In the genomic region with DNA sequence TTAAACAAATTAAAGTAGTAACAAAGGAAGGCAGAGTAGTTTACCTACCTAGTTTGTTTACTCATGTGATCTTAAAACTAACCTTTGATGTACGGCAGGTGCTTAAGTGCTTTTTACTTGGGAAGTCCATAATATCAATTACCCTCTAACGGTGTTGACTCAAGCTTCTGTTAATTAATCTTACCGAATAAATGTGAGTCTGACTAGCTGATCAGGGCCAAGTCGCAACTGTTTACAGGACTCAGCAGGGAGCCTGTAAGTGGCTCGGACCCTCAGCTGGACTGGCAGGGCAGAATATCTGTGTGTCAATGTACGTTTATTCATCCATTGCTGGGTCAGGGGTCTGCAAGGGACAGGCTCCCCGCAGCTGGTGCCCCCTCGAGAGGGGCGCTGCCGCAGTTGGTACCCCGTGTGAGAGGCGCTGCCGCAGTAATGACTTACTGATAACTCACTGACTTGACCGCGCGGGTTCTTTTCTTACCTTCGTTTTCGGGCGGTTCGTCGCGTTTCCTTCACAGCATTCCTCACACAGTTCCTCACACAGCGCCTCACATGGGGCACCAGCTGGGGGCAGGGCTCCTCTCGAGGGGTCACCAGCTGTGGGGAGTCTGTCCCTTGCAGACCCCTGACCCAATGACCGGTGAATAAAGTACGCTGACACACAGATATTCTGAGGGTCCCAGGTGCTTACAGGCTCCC, we compare ENCODE assay signal across 8 cellular contexts. TPM values are rescaled to one million over a fixed set of nuclear protein-coding genes. Genes with fewer than 3 reads are reported as not detected.
DNase-seq lines count a peak whose midpoint lies in the region; ATAC-seq and TF ChIP-seq lines count a peak whose summit lies in the region.

No MANE protein-coding gene starts in this region.

- CTCF ChIA-PET in AG04450 (lab: Charles Lee) = interaction anchor here (0.7 to 2.5 kb wide), 10 partner anchors 12 to 284 kb away, joined by 3 to 23 read pairs (median 4); a partner anchor contains a TSS
- CTCF ChIA-PET in activated CD8-positive, alpha-beta T cell treated with anti-CD3 and anti-CD28 coated beads for 36 hours (lab: Charles Lee) = interaction anchor here (0.7 to 7.6 kb wide), 4 partner anchors 11 to 163 kb away, joined by 3 to 71 read pairs (median 5); a partner anchor contains a TSS

- intact Hi-C loops in activated CD8-positive, alpha-beta T cell treated with anti-CD3 and anti-CD28 coated beads for 36 hours (cut with micrococcal nuclease) = no loop called here

- H3K36me3 Mint-ChIP-seq in activated CD8-positive, alpha-beta T cell treated with anti-CD3 and anti-CD28 coated beads for 36 hours (ENCODE audit: low read depth) = no peaks in the 10 kb centered on the region
- no peaks in the 10 kb centered on the region for H3K36me3 Mint-ChIP-seq in neural progenitor cell

- no peak overlapping the region for H3K9ac ChIP-seq in neural progenitor cell

- peaks cover 9% of the 10 kb centered on the region for H3K4me1 Mint-ChIP-seq in activated CD8-positive, alpha-beta T cell treated with anti-CD3 and anti-CD28 coated beads for 36 hours (ENCODE audit: low read depth)
- H3K4me1 Mint-ChIP-seq in neural progenitor cell = peaks cover 19% of the 10 kb centered on the region

- ATAC-seq in GM19397 (IDR thresholded peaks at IDR 0.05; ENCODE audit: unreplicated experiment) = peak; percentile 54
- peak; percentile 78 for ATAC-seq in activated CD8-positive, alpha-beta T cell treated with anti-CD3 and anti-CD28 coated beads for 36 hours

- H2AFZ ChIP-seq in neural progenitor cell (replicated peaks) = peak overlapping the region; percentile 91

- peak overlapping the region; percentile 98 for H3K4me2 ChIP-seq in neural progenitor cell

- peak overlapping the region; percentile 87 for H3K4me3 ChIP-seq in AG04450 (ENCODE audit: low read depth, low read length)
- peak overlapping the region; percentile 65 for H3K4me3 ChIP-seq in neural progenitor cell

- H3K4me1 ChIP-seq in neural progenitor cell = no peaks in the 10 kb centered on the region

- H3K27me3 ChIP-seq in AG04450 (ENCODE audit: control insufficient read depth, insufficient read depth, low read length) = no peaks in the 10 kb centered on the region
- no peaks in the 10 kb centered on the region for H3K27me3 ChIP-seq in neural progenitor cell

- TF ChIP-seq CTCF in AG04450 (IDR thresholded peaks at IDR 0.05; ENCODE audit: low read depth, low read length) (no peak), neural progenitor cell (IDR thresholded peaks at IDR 0.05) (no peak)
- no peak for TF ChIP-seq CTCF in activated CD8-positive, alpha-beta T cell treated with anti-CD3 and anti-CD28 coated beads for 36 hours (IDR thresholded peaks at IDR 0.05)

- H3F3A ChIP-seq in neural progenitor cell (ENCODE audit: low read depth) = peaks cover 4% of the 10 kb centered on the region

- no peaks in the 10 kb centered on the region for H4K20me1 ChIP-seq in neural progenitor cell (ENCODE audit: low read depth)

- POLR2A ChIA-PET in AG04450 (lab: Yijun Ruan, JAX) = interaction anchor here (0.6 kb wide), 1 partner anchor 477 kb away, joined by 3 read pairs; no protein-coding TSS in a partner anchor
- POLR2A ChIA-PET in activated CD8-positive, alpha-beta T cell treated with anti-CD3 and anti-CD28 coated beads for 36 hours (lab: Charles Lee) = no interaction called here

- no peak overlapping the region for H3K27ac Mint-ChIP-seq in activated CD8-positive, alpha-beta T cell treated with anti-CD3 and anti-CD28 coated beads for 36 hours
- no peak overlapping the region for H3K27ac Mint-ChIP-seq in neural progenitor cell

- H3K9me3 ChIP-seq in AG04450 (ENCODE audit: control insufficient read depth, insufficient read depth, low read length) (no peaks in the 10 kb centered on the region), neural progenitor cell (ENCODE audit: low read depth) (no peaks in the 10 kb centered on the region)

- peak overlapping the region; percentile 74 for H3K4me3 Mint-ChIP-seq in activated CD8-positive, alpha-beta T cell treated with anti-CD3 and anti-CD28 coated beads for 36 hours
- peak overlapping the region; percentile 89 for H3K4me3 Mint-ChIP-seq in neural progenitor cell

- H3K79me2 ChIP-seq in neural progenitor cell (ENCODE audit: low read depth) = no peaks in the 10 kb centered on the region

- H3K36me3 ChIP-seq in neural progenitor cell = no peaks in the 10 kb centered on the region

- peaks cover 45% of the 10 kb centered on the region for H3K27me3 Mint-ChIP-seq in activated CD8-positive, alpha-beta T cell treated with anti-CD3 and anti-CD28 coated beads for 36 hours
- H3K27me3 Mint-ChIP-seq in neural progenitor cell (ENCODE audit: insufficient read depth, low read depth) = peaks cover 4% of the 10 kb centered on the region

- DNase-seq in AG04450 (ENCODE audit: low read depth, low spot score) = no peak
- DNase-seq in NCI-H1092 (lab: John Stamatoyannopoulos, UW) = peak; percentile 25
- DNase-seq in activated CD8-positive, alpha-beta T cell treated with anti-CD3 and anti-CD28 coated beads for 36 hours = peak; percentile 42
- peak; percentile 14 for DNase-seq in fibroblast of peridontal ligament (ENCODE audit: extremely low read depth)
- peak; percentile 51 for DNase-seq in neural progenitor cell (ENCODE audit: low spot score)
- no peak for DNase-seq in HuH-7.5 (ENCODE audit: low spot score)
- DNase-seq in mesenteric fat pad (ENCODE audit: low spot score) = no peak

- H3K27ac ChIP-seq in AG04450 (ENCODE audit: low read depth, low read length) (no peak overlapping the region), neural progenitor cell (no peak overlapping the region)

- H3K9me3 Mint-ChIP-seq in activated CD8-positive, alpha-beta T cell treated with anti-CD3 and anti-CD28 coated beads for 36 hours = no peaks in the 10 kb centered on the region
- H3K9me3 Mint-ChIP-seq in neural progenitor cell = no peaks in the 10 kb centered on the region

RNA-seq across cellular contexts. Expression of a gene that starts 2.9 kb away (rescaled TPM):
- polyA plus RNA-seq in AG04450 (2011; rRNA removed) = not detected in 2 replicates
- not detected in 2 replicates for polyA minus RNA-seq in AG04450 (2011; rRNA and poly(A)+ RNA removed)
- not detected for total RNA-seq in activated CD8-positive, alpha-beta T cell treated with anti-CD3 and anti-CD28 coated beads for 36 hours
- total RNA-seq in neural progenitor cell (ENCODE audit: low replicate concordance) = 0.12 TPM in 1 of 2 replicates, not detected in the other
- total RNA-seq in mesenteric fat pad = 0.58 TPM

Comparison
In these comparisons a context has a peak if more than half of its experiments do, and no peak if none do; other contexts are left out.
1. DNase-seq: peak in NCI-H1092 (single experiment), activated CD8-positive, alpha-beta T cell treated with anti-CD3 and anti-CD28 coated beads for 36 hours (single experiment), fibroblast of peridontal ligament (single experiment) and neural progenitor cell (single experiment); none in AG04450 (single experiment), HuH-7.5 (single experiment) and mesenteric fat pad (single experiment).